ENCODE assay signal across 35 cellular contexts in the genomic region with DNA sequence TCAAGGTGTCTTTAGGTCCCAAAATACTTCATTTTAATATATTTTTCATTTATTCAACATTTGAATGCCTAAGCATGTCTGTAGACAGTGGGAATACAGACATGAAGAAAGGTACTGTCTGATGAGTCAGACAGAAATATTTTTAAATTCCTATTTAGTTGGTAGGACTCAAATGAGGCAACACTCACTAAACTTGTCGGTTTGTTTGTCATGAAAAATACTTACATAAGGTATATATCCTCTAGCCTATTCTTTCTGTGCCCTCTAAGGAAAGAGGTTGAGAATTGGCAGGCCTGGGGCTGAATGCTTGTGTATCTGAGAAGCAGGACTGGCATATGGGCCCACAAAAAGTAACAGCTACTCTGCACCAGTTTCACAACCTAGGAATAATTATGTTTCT.
DNase-seq lines count a peak whose midpoint lies in the region; ATAC-seq, FAIRE-seq and TF ChIP-seq lines count a peak whose summit lies in the region.
"Had no signal": no experiment of that assay in that cellular context is flagged by ENCODE, and none has a peak within 500 bp of the region (broad histone marks: within the 10 kb centered on the region; RNA-seq: fewer than 3 reads in every experiment).

No MANE protein-coding gene starts in this region.

- TF ChIP-seq CTCF in AG09309 (IDR thresholded peaks at IDR 0.05; ENCODE audit: control insufficient read depth, insufficient read depth, low read depth, low read length, missing control alignments) (no peak), chondrocyte (IDR thresholded peaks at IDR 0.05) (no peak), HepG2 (CRISPR knock-in tag; IDR thresholded peaks at IDR 0.05) (no peak)

- no peaks in the 10 kb centered on the region for H4K20me1 ChIP-seq in HepG2 (ENCODE audit: insufficient read depth, low read length)

- no peaks in the 10 kb centered on the region for H3K9me3 Mint-ChIP-seq in chondrocyte (ENCODE audit: low read depth)
- H3K9me3 Mint-ChIP-seq: activated T-cell treated with anti-CD3 and anti-CD28 coated beads, Interleukin-2, amount 50 U/mL, for 4 hours; CD8-positive, alpha-beta T cell; neural progenitor cell; stimulated activated naive CD8-positive, alpha-beta T cell treated with anti-CD3 and anti-CD28 coated beads, Interleukin-15, amount 100 ng/mL, for 72 hours had no signal

- H3K27ac ChIP-seq in HepG2 (ENCODE audit: extremely low read length, insufficient read depth, low read length), result no peak overlapping the region
- H3K27ac ChIP-seq: KMS-11, neural progenitor cell, parathyroid adenoma, PC-9, right atrium auricular region had no signal

- H3K4me2 ChIP-seq in HepG2 (ENCODE audit: low read depth, low read length), result no peak overlapping the region
- H3K4me2 ChIP-seq: KMS-11, neural progenitor cell, PC-9 had no signal

- H3K4me1 Mint-ChIP-seq in chondrocyte (ENCODE audit: low read depth), result peaks cover 35% of the 10 kb centered on the region
- H3K4me1 Mint-ChIP-seq: activated CD8-positive, alpha-beta memory T cell treated with anti-CD3 and anti-CD28 coated beads, Interleukin-2, amount 10 ng/mL, durations not matched to agents 7 days and 5 days; neural progenitor cell had no signal

- no peak for FAIRE-seq in HepG2 (lab: Jason Lieb, UNC)
- FAIRE-seq: GM12892, islet of Langerhans, TTC549 had no signal

- WGBS in HepG2 (ENCODE audit: low lambda C conversion rate), result 0% methylated on average over 1 of the region's 1 CpG

- no peaks in the 10 kb centered on the region for H3K27me3 Mint-ChIP-seq in chondrocyte (ENCODE audit: low read depth)

- no peaks in the 10 kb centered on the region for H3K36me3 Mint-ChIP-seq in chondrocyte (ENCODE audit: low read depth)
- H3K36me3 Mint-ChIP-seq: activated CD8-positive, alpha-beta memory T cell treated with anti-CD3 and anti-CD28 coated beads, Interleukin-2, amount 10 ng/mL, durations not matched to agents 7 days and 5 days; CD8-positive, alpha-beta T cell; neural progenitor cell had no signal

- peaks cover 8% of the 10 kb centered on the region for H3K4me1 ChIP-seq in HepG2 (ENCODE audit: insufficient read depth, low read length)
- H3K4me1 ChIP-seq: BE2C, neural progenitor cell, parathyroid adenoma, right atrium auricular region had no signal

- H3K9me3 ChIP-seq in HepG2 (ENCODE audit: low read length), result no peaks in the 10 kb centered on the region
- H3K9me3 ChIP-seq: BE2C, HAP-1, right atrium auricular region had no signal

- no TSS peak for BruUV-seq in HepG2 (replicated peaks; lab: Mats Ljungman, UMichigan)

- no peak for TF ChIP-seq EP300 in HepG2 (IDR thresholded peaks at IDR 0.05; ENCODE audit: low read depth in 2 of 2, low read length in 2 of 2)
- TF ChIP-seq EP300 in HepG2 (CRISPR knock-in tag; IDR thresholded peaks at IDR 0.05; ENCODE audit: borderline replicate concordance), result no peak

- no peaks in the 10 kb centered on the region for H3K79me2 ChIP-seq in HepG2 (ENCODE audit: insufficient read depth, low read length)
- H3K79me2 ChIP-seq: parathyroid adenoma had no signal

- in situ Hi-C loops in HepG2 (cut with HindIII; ENCODE audit: extremely low pct_ligation_motif_present, low pct_unique_long_range_greater_than_20kb), result no loop called here

- H3K4me3 ChIP-seq in AG09309 (ENCODE audit: control insufficient read depth, low read depth, low read length), result no peak overlapping the region
- no peak overlapping the region for H3K4me3 ChIP-seq in HepG2 (replicated peaks in 1 of 3; ENCODE audit: insufficient read depth in 1 of 3, low read depth in 2 of 3, low read length in 3 of 3)
- H3K4me3 ChIP-seq: HAP-1, neural progenitor cell, PC-9, right atrium auricular region had no signal

- H3K27ac Mint-ChIP-seq in chondrocyte (ENCODE audit: unreplicated experiment), result peak overlapping the region; percentile 77
- H3K27ac Mint-ChIP-seq: activated CD8-positive, alpha-beta memory T cell treated with anti-CD3 and anti-CD28 coated beads, Interleukin-2, amount 10 ng/mL, durations not matched to agents 7 days and 5 days; CD8-positive, alpha-beta T cell; neural progenitor cell; stimulated activated naive CD8-positive, alpha-beta T cell treated with anti-CD3 and anti-CD28 coated beads, Interleukin-15, amount 100 ng/mL, for 72 hours; T-helper 17 cell had no signal

- no peaks in the 10 kb centered on the region for H3K27me3 ChIP-seq in HepG2 (ENCODE audit: control insufficient read depth in 1 of 2, insufficient read depth in 2 of 2, low read length in 2 of 2)
- H3K27me3 ChIP-seq: BE2C, neural progenitor cell, right atrium auricular region had no signal

- no peak for TF ChIP-seq RAD21 in HepG2 (CRISPR knock-in tag; IDR thresholded peaks at IDR 0.05)

- peak; percentile 18 for DNase-seq in AG09309 (ENCODE audit: low read depth)
- peak; percentile 12 for DNase-seq in NCI-H226
- no peak for DNase-seq in chondrocyte (ENCODE audit: low spot score)
- peak; percentile 71 for DNase-seq in iris pigment epithelial cell (ENCODE audit: low read depth)
- DNase-seq in HepG2 (ENCODE audit: low spot score), result no peak
- DNase-seq in stimulated activated CD4-positive, alpha-beta T cell treated with anti-CD3 and anti-CD28 coated beads, Interleukin-2, amount 100 ng/mL, for 48 hours, result no peak
- DNase-seq: activated CD4-positive, alpha-beta T cell treated with anti-CD3 and anti-CD28 coated beads, Interleukin-2, amount 50 U/mL, for 4 hours; activated CD8-positive, alpha-beta memory T cell treated with anti-CD3 and anti-CD28 coated beads, Interleukin-2, amount 10 ng/mL, durations not matched to agents 7 days and 5 days; activated gamma-delta T cell treated with Interleukin-2 at 50 U/mL for 16 hours; activated T-cell treated with anti-CD3 and anti-CD28 coated beads, Interleukin-2, amount 50 U/mL, for 4 hours; BE2C; CD8-positive, alpha-beta T cell; glutamatergic neuron; left ventricle myocardium superior; NCI-H2081; NCI-H2227 treated with DMSO at 0.1 percent for 48 hours; NCI-H526 treated with DMSO at 0.1 percent for 48 hours; PC-9; Right ventricle myocardium superior; stimulated activated CD4-positive, alpha-beta T cell treated with anti-CD3 and anti-CD28 coated beads, Interleukin-2, amount 100 ng/mL, for 24 hours; stimulated activated CD8-positive, alpha-beta memory T cell treated with anti-CD3 and anti-CD28 coated beads, Interleukin-4, amount 100 ng/mL, for 48 hours; stimulated activated naive CD8-positive, alpha-beta T cell treated with anti-CD3 and anti-CD28 coated beads, Interleukin-15, amount 100 ng/mL, for 72 hours; T-helper 17 cell had no signal

- TF ChIP-seq POLR2A in HepG2 (IDR thresholded peaks at IDR 0.05; ENCODE audit: insufficient read depth in 1 of 2, low read depth in 2 of 2, low read length in 2 of 2), result no peak

- CTCF ChIA-PET in HepG2 (lab: Yijun Ruan, JAX; ENCODE audit: low intra/inter-chr PET ratio, low total read pairs), result no interaction called here

- H3K4me3 Mint-ChIP-seq in chondrocyte (ENCODE audit: unreplicated experiment), result no peak overlapping the region
- H3K4me3 Mint-ChIP-seq: activated CD8-positive, alpha-beta memory T cell treated with anti-CD3 and anti-CD28 coated beads, Interleukin-2, amount 10 ng/mL, durations not matched to agents 7 days and 5 days; activated T-cell treated with anti-CD3 and anti-CD28 coated beads, Interleukin-2, amount 50 U/mL, for 4 hours; CD8-positive, alpha-beta T cell; neural progenitor cell; stimulated activated naive CD8-positive, alpha-beta T cell treated with anti-CD3 and anti-CD28 coated beads, Interleukin-15, amount 100 ng/mL, for 72 hours; T-helper 17 cell had no signal

- ATAC-seq in GM21786 (IDR thresholded peaks at IDR 0.05; ENCODE audit: unreplicated experiment) (no peak), HepG2 (no peak), GM21528 (IDR thresholded peaks at IDR 0.05; ENCODE audit: low FRiP score, unreplicated experiment) (no peak)
- ATAC-seq: activated CD4-positive, CD25-positive, alpha-beta regulatory T cell treated with anti-CD3 and anti-CD28 coated beads, Interleukin-2, amount 50 U/mL, for 24 hours; activated CD8-positive, alpha-beta memory T cell treated with anti-CD3 and anti-CD28 coated beads, Interleukin-2, amount 10 ng/mL, durations not matched to agents 7 days and 5 days; activated T-cell treated with anti-CD3 and anti-CD28 coated beads, Interleukin-2, amount 50 U/mL, for 4 hours; CD8-positive, alpha-beta T cell; left ventricle myocardium superior; SK-N-SH treated with all-trans-retinoic acid at 6 μM for 48 hours; stimulated activated naive CD8-positive, alpha-beta T cell treated with anti-CD3 and anti-CD28 coated beads, Interleukin-15, amount 100 ng/mL, for 72 hours; T-helper 17 cell had no signal

- H2AFZ ChIP-seq in HepG2 (ENCODE audit: low read length), result no peak overlapping the region
- H2AFZ ChIP-seq: neural progenitor cell, parathyroid adenoma, PC-9 had no signal

- no peaks in the 10 kb centered on the region for H3K36me3 ChIP-seq in HepG2 (replicated peaks in 1 of 2; ENCODE audit: control insufficient read depth in 1 of 2, insufficient read depth in 2 of 2, low read length in 2 of 2)
- H3K36me3 ChIP-seq: BE2C, HAP-1, neural progenitor cell, right atrium auricular region had no signal

- intact Hi-C loops in HepG2 (cut with micrococcal nuclease; ENCODE audit: unreplicated experiment), result no loop called here

- POLR2A ChIA-PET in HepG2 (lab: Yijun Ruan, JAX), result no interaction called here

- H3K9ac ChIP-seq in HepG2 (ENCODE audit: insufficient read depth, low read depth, low read length), result no peak overlapping the region
- H3K9ac ChIP-seq: KMS-11, neural progenitor cell, parathyroid adenoma had no signal

TF ChIP-seq in HepG2, 621 proteins besides CTCF, POLR2A, EP300 and RAD21 (continues in another document):
- TF ChIP-seq ZNF292 (CRISPR knock-in tag; IDR thresholded peaks at IDR 0.05; ENCODE audit: borderline replicate concordance, low read depth) (no peak), MTF1 (CRISPR knock-in tag; IDR thresholded peaks at IDR 0.05) (no peak), RXRB (CRISPR knock-in tag; IDR thresholded peaks at IDR 0.05; ENCODE audit: borderline replicate concordance) (no peak), MED1 (CRISPR knock-in tag; IDR thresholded peaks at IDR 0.05) (no peak), ZNF382 (CRISPR knock-in tag; IDR thresholded peaks at IDR 0.05; ENCODE audit: borderline replicate concordance) (no peak), ZNF264 (CRISPR knock-in tag; IDR thresholded peaks at IDR 0.05) (no peak), MYC (CRISPR knock-in tag; IDR thresholded peaks at IDR 0.05; ENCODE audit: borderline replicate concordance) (no peak)
- TF ChIP-seq, protein P1, sequence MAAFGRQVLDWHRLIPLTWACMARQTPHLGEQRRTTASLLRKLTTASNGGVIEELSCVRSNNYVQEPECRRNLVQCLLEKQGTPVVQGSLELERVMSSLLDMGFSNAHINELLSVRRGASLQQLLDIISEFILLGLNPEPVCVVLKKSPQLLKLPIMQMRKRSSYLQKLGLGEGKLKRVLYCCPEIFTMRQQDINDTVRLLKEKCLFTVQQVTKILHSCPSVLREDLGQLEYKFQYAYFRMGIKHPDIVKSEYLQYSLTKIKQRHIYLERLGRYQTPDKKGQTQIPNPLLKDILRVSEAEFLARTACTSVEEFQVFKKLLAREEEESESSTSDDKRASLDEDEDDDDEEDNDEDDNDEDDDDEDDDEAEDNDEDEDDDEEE (CRISPR knock-in tag; IDR thresholded peaks at IDR 0.05), result no peak

Comparison
In these comparisons a context has a peak if more than half of its experiments do, and no peak if none do; other contexts are left out.
1. DNase-seq: peak in AG09309 (single experiment), NCI-H226 (single experiment) and iris pigment epithelial cell (single experiment); none in chondrocyte (single experiment), HepG2 (single experiment) and stimulated activated CD4-positive, alpha-beta T cell treated with anti-CD3 and anti-CD28 coated beads, Interleukin-2, amount 100 ng/mL, for 48 hours (0 of 2).